In the genomic region with DNA sequence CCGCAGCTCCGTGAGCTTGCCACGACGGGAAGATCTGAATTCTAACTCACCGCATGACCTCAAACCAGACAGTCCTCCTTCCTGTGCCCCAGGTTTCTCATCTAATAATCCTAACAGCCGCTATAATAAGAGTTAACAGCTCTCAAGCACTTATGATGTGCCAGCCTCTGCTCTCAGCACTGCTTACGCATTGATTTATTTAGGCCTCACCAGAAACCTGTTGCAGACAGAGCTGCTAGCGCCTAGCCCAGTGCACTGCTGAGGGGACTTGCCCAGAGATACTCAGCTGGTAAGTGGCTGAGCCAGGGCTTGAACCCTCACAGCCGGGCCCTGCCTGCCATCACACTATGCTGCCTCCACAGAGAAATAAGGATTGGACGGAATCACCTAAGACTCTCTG, we compare ENCODE assay signal across 31 cellular contexts. TPM values are rescaled to one million over a fixed set of nuclear protein-coding genes. Genes with fewer than 3 reads are reported as not detected.
"Had no signal": no experiment of that assay in that cellular context is flagged by ENCODE, and none has a peak within 500 bp of the region (broad histone marks: within the 10 kb centered on the region; RNA-seq: fewer than 3 reads in every experiment).

No MANE protein-coding gene starts in this region.

- H3K4me3 ChIP-seq: coronary artery, dorsolateral prefrontal cortex, gastrocnemius medialis, left ventricle myocardium inferior, lung, neural progenitor cell, stomach, thyroid gland, upper lobe of left lung, vagina had no signal

- DNase-seq: activated CD4-positive, alpha-beta memory T cell treated with anti-CD3 and anti-CD28 coated beads, Interleukin-2, amount 10 ng/mL, durations not matched to agents 7 days and 5 days; activated CD4-positive, alpha-beta T cell treated with anti-CD3 and anti-CD28 coated beads for 1 hour; activated CD4-positive, alpha-beta T cell treated with anti-CD3 and anti-CD28 coated beads, Interleukin-2, amount 10 ng/mL, durations not matched to agents 7 days and 5 days; activated CD8-positive, alpha-beta memory T cell treated with anti-CD3 and anti-CD28 coated beads, Interleukin-2, amount 50 U/mL, for 48 hours; activated gamma-delta T cell treated with Interleukin-2 at 50 U/mL for 16 hours; activated naive CD4-positive, alpha-beta T cell treated with anti-CD3 and anti-CD28 coated beads, Interleukin-2, amount 50 U/mL, for 16 hours; activated T-cell treated with anti-CD3 and anti-CD28 coated beads, Interleukin-2, amount 50 U/mL, for 24 hours; amniotic stem cell; brain microvascular endothelial cell; dorsolateral prefrontal cortex; effector memory CD4-positive, alpha-beta T cell; gastrocnemius medialis; glutamatergic neuron; islet precursor cell; left ventricle myocardium inferior; mesendoderm; natural killer cell; stimulated activated CD4-positive, alpha-beta T cell treated with anti-CD3 and anti-CD28 coated beads, Interleukin-15, amount 100 ng/mL, for 24 hours; stimulated activated CD4-positive, alpha-beta T cell treated with anti-CD3 and anti-CD28 coated beads, Interleukin-2, amount 100 ng/mL, for 24 hours; stimulated activated naive B cell treated with anti-CD40 and anti-IgM and Interleukin-4, amounts not matched to agents 10 μg/mL and 1 μg/mL and 100 μg/mL, for 72 hours; stomach; thyroid gland had no signal

- H3K4me3 Mint-ChIP-seq: activated CD4-positive, alpha-beta memory T cell treated with anti-CD3 and anti-CD28 coated beads, Interleukin-2, amount 10 ng/mL, durations not matched to agents 7 days and 5 days; activated CD4-positive, alpha-beta T cell treated with anti-CD3 and anti-CD28 coated beads, Interleukin-2, amount 10 ng/mL, durations not matched to agents 7 days and 5 days; activated T-cell treated with anti-CD3 and anti-CD28 coated beads, Interleukin-2, amount 50 U/mL, for 24 hours; natural killer cell; neural progenitor cell; stimulated activated naive B cell treated with anti-CD40 and anti-IgM and Interleukin-4, amounts not matched to agents 10 μg/mL and 1 μg/mL and 100 μg/mL, for 72 hours had no signal

- H3K27me3 Mint-ChIP-seq: activated CD4-positive, alpha-beta T cell treated with anti-CD3 and anti-CD28 coated beads, Interleukin-2, amount 10 ng/mL, durations not matched to agents 7 days and 5 days had no signal

- H3K27ac Mint-ChIP-seq: activated CD4-positive, alpha-beta memory T cell treated with anti-CD3 and anti-CD28 coated beads, Interleukin-2, amount 10 ng/mL, durations not matched to agents 7 days and 5 days; activated CD4-positive, alpha-beta T cell treated with anti-CD3 and anti-CD28 coated beads, Interleukin-2, amount 10 ng/mL, durations not matched to agents 7 days and 5 days; activated T-cell treated with anti-CD3 and anti-CD28 coated beads, Interleukin-2, amount 50 U/mL, for 24 hours; natural killer cell; neural progenitor cell; stimulated activated naive B cell treated with anti-CD40 and anti-IgM and Interleukin-4, amounts not matched to agents 10 μg/mL and 1 μg/mL and 100 μg/mL, for 72 hours had no signal

- H3K9me3 Mint-ChIP-seq: activated CD4-positive, alpha-beta memory T cell treated with anti-CD3 and anti-CD28 coated beads, Interleukin-2, amount 10 ng/mL, durations not matched to agents 7 days and 5 days; activated CD4-positive, alpha-beta T cell treated with anti-CD3 and anti-CD28 coated beads, Interleukin-2, amount 10 ng/mL, durations not matched to agents 7 days and 5 days; activated T-cell treated with anti-CD3 and anti-CD28 coated beads, Interleukin-2, amount 50 U/mL, for 24 hours; natural killer cell; neural progenitor cell; stimulated activated naive B cell treated with anti-CD40 and anti-IgM and Interleukin-4, amounts not matched to agents 10 μg/mL and 1 μg/mL and 100 μg/mL, for 72 hours had no signal

- H3K4me1 Mint-ChIP-seq: activated CD4-positive, alpha-beta memory T cell treated with anti-CD3 and anti-CD28 coated beads, Interleukin-2, amount 10 ng/mL, durations not matched to agents 7 days and 5 days; activated CD4-positive, alpha-beta T cell treated with anti-CD3 and anti-CD28 coated beads, Interleukin-2, amount 10 ng/mL, durations not matched to agents 7 days and 5 days; natural killer cell; neural progenitor cell; stimulated activated naive B cell treated with anti-CD40 and anti-IgM and Interleukin-4, amounts not matched to agents 10 μg/mL and 1 μg/mL and 100 μg/mL, for 72 hours had no signal

- ATAC-seq: gastrocnemius medialis; natural killer cell; right cardiac atrium; stimulated activated naive B cell treated with anti-CD40 and anti-IgM and Interleukin-4, amounts not matched to agents 10 μg/mL and 1 μg/mL and 100 μg/mL, for 72 hours had no signal

- H3K36me3 Mint-ChIP-seq: natural killer cell; neural progenitor cell; stimulated activated naive B cell treated with anti-CD40 and anti-IgM and Interleukin-4, amounts not matched to agents 10 μg/mL and 1 μg/mL and 100 μg/mL, for 72 hours had no signal

RNA-seq across cellular contexts. Expression of a gene that starts 37.7 kb away (rescaled TPM):
- total RNA-seq: activated CD4-positive, alpha-beta memory T cell treated with anti-CD3 and anti-CD28 coated beads, Interleukin-2, amount 10 ng/mL, durations not matched to agents 7 days and 5 days; activated CD4-positive, alpha-beta T cell treated with anti-CD3 and anti-CD28 coated beads, Interleukin-2, amount 10 ng/mL, durations not matched to agents 7 days and 5 days; cardiac septum; epithelial cell of proximal tubule; left ventricle myocardium inferior; natural killer cell; pulmonary artery endothelial cell; right cardiac atrium; vagina had no signal
- polyA plus RNA-seq: right cardiac atrium, stomach had no signal
